ENCODE assay signal across 2 cellular contexts in the genomic region with DNA sequence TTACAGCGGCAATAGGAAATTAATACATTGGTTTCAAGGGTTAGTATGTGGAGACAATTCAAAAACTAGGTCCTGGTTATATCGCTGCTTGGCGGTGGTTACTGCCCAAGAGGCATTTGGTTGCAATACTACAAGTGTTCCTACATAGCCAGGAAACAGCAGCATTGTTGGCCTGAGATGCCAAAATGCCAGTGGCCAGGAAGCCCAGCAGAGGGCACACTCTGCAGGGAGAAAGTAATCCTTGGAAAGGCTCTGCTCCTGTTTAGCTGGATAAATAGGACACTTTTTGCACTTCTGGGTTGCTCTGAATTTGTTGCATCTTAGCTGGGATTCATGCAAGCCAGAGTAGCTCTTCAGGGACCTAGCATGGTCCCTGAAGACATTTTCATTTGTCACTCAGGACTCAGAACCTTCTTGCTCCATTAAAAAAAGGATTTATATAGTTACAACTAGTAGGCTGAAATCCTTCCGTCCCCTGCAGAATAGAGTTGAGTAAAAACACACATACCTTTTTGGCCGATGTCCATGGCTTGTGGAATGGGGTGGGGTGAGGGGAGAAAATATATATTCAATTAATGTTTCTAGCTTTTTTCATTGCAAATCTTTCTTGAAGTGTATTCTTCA.
A peak's percentile ranks its signal among the peaks of the same experiment; 100 is the strongest.
TF ChIP-seq lines count a peak whose summit lies in the region.

No MANE protein-coding gene starts in this region.

TF ChIP-seq in A549, 52 proteins besides CTCF, POLR2A, EP300 and RAD21:
- no peak for TF ChIP-seq PHF8 (IDR thresholded peaks at IDR 0.05; ENCODE audit: borderline replicate concordance, low read depth)
- TF ChIP-seq, protein P1, sequence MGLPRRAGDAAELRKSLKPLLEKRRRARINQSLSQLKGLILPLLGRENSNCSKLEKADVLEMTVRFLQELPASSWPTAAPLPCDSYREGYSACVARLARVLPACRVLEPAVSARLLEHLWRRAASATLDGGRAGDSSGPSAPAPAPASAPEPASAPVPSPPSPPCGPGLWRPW (IDR thresholded peaks at IDR 0.05): no peak
- TF ChIP-seq SMC3 (IDR thresholded peaks at IDR 0.05): peak; percentile 69
- no peak for TF ChIP-seq ZSCAN20 (CRISPR knock-in tag; IDR thresholded peaks at IDR 0.05)
- TF ChIP-seq CEBPB (IDR thresholded peaks at IDR 0.05): no peak

TF ChIP-seq in K562, 482 proteins besides CTCF, POLR2A, EP300 and RAD21:
- TF ChIP-seq ZNF507 (tag; conservative IDR thresholded peaks at IDR 0.05): no peak
- TF ChIP-seq KDM5B (IDR thresholded peaks at IDR 0.05; ENCODE audit: insufficient replicate concordance, low read depth, low read length): no peak
- no peak for TF ChIP-seq ZSCAN32 (CRISPR knock-in tag; IDR thresholded peaks at IDR 0.05)
- no peak for TF ChIP-seq MCM3 (IDR thresholded peaks at IDR 0.05)
- TF ChIP-seq, protein P2, sequence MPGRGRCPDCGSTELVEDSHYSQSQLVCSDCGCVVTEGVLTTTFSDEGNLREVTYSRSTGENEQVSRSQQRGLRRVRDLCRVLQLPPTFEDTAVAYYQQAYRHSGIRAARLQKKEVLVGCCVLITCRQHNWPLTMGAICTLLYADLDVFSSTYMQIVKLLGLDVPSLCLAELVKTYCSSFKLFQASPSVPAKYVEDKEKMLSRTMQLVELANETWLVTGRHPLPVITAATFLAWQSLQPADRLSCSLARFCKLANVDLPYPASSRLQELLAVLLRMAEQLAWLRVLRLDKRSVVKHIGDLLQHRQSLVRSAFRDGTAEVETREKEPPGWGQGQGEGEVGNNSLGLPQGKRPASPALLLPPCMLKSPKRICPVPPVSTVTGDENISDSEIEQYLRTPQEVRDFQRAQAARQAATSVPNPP (IDR thresholded peaks at IDR 0.05; ENCODE audit: borderline replicate concordance, insufficient read depth, insufficient read length): no peak
- TF ChIP-seq MAZ (CRISPR knock-in tag; conservative IDR thresholded peaks at IDR 0.05 in 1 of 2, IDR thresholded peaks at IDR 0.05 in 1 of 2): no peak
- peak; percentile 48; the same call in 1 of the 2 replicates for TF ChIP-seq DEAF1 (CRISPR knock-in tag; IDR thresholded peaks at IDR 0.05)
- TF ChIP-seq MCM5 (IDR thresholded peaks at IDR 0.05; ENCODE audit: low read depth): no peak
- no peak for TF ChIP-seq NFATC3 (IDR thresholded peaks at IDR 0.05)
- no peak for TF ChIP-seq CTBP1 (IDR thresholded peaks at IDR 0.05; ENCODE audit: borderline replicate concordance)
- TF ChIP-seq SMC3 (conservative IDR thresholded peaks at IDR 0.05; ENCODE audit: insufficient read depth, low read depth, low read length): peak; percentile 70
- no peak for TF ChIP-seq CHD1 (IDR thresholded peaks at IDR 0.05; ENCODE audit: low read length)
- no peak for TF ChIP-seq ZNF12 (CRISPR knock-in tag; IDR thresholded peaks at IDR 0.05)
- no peak for TF ChIP-seq JUND (IDR thresholded peaks at IDR 0.05; ENCODE audit: borderline replicate concordance, low read depth, low read length)
- no peak for TF ChIP-seq JUND (tag; IDR thresholded peaks at IDR 0.05; ENCODE audit: borderline replicate concordance, low read depth, low read length)
- TF ChIP-seq PHF20 (IDR thresholded peaks at IDR 0.05; ENCODE audit: partially characterized antibody): no peak
- TF ChIP-seq KLF6 (CRISPR knock-in tag; IDR thresholded peaks at IDR 0.05; ENCODE audit: borderline replicate concordance): no peak
- TF ChIP-seq KAT2B (IDR thresholded peaks at IDR 0.05; ENCODE audit: low read depth, low read length): no peak
- TF ChIP-seq NCOA4 (IDR thresholded peaks at IDR 0.05; ENCODE audit: partially characterized antibody): no peak
- no peak for TF ChIP-seq TARDBP (IDR thresholded peaks at IDR 0.05)
- TF ChIP-seq RBM17 (IDR thresholded peaks at IDR 0.05; ENCODE audit: borderline replicate concordance, low read depth, low read length): no peak
- TF ChIP-seq STAG1 (CRISPR knock-in tag; IDR thresholded peaks at IDR 0.05; ENCODE audit: borderline replicate concordance): 0 out of 2 replicates have a peak, but pooled peaks have one; percentile 24
- no peak for TF ChIP-seq BHLHE40 (IDR thresholded peaks at IDR 0.05; ENCODE audit: low read length)
- TF ChIP-seq, protein P3, sequence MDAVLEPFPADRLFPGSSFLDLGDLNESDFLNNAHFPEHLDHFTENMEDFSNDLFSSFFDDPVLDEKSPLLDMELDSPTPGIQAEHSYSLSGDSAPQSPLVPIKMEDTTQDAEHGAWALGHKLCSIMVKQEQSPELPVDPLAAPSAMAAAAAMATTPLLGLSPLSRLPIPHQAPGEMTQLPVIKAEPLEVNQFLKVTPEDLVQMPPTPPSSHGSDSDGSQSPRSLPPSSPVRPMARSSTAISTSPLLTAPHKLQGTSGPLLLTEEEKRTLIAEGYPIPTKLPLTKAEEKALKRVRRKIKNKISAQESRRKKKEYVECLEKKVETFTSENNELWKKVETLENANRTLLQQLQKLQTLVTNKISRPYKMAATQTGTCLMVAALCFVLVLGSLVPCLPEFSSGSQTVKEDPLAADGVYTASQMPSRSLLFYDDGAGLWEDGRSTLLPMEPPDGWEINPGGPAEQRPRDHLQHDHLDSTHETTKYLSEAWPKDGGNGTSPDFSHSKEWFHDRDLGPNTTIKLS (IDR thresholded peaks at IDR 0.05; ENCODE audit: borderline replicate concordance, low read depth): no peak
